ENCODE assay signal across 29 cellular contexts in genomic region chr10:27770181-27770580, GRCh38. TPM values are rescaled to one million over a fixed set of nuclear protein-coding genes. Genes with fewer than 3 reads are reported as not detected.
"Had no signal": no experiment of that assay in that cellular context is flagged by ENCODE, and none has a peak within 500 bp of the region (broad histone marks: within the 10 kb centered on the region; RNA-seq: fewer than 3 reads in every experiment).

No MANE protein-coding gene starts in this region.

- H3K27me3 ChIP-seq: neural progenitor cell, ovary, testis, tibial artery, upper lobe of right lung, uterus had no signal

- H3K79me2 ChIP-seq: parathyroid adenoma had no signal

- H3K27ac ChIP-seq: neural progenitor cell, ovary, parathyroid adenoma, psoas muscle, skin epidermis, spleen, suprapubic skin, testis, tibial artery, transverse colon, upper lobe of right lung, uterus had no signal

- ATAC-seq: naive thymus-derived CD4-positive, alpha-beta T cell; natural killer cell; psoas muscle; right cardiac atrium; sciatic nerve; stimulated activated memory B cell treated with anti-CD40 and anti-IgM and Interleukin-4, amounts not matched to agents 10 μg/mL and 1 μg/mL and 100 μg/mL, for 72 hours; upper lobe of right lung had no signal

- H3K4me2 ChIP-seq: neural progenitor cell, smooth muscle cell had no signal

- H3K4me1 ChIP-seq: parathyroid adenoma, psoas muscle, spleen, suprapubic skin, testis, transverse colon, upper lobe of right lung, uterus had no signal

- DNase-seq: naive thymus-derived CD4-positive, alpha-beta T cell; natural killer cell; occipital lobe; ovary; psoas muscle; right cardiac atrium; spleen; stimulated activated CD4-positive, alpha-beta T cell treated with anti-CD3 and anti-CD28 coated beads, Interleukin-12 subunit alpha, Interleukin-12 subunit beta, amount 100 ng/mL, for 4 hours; stimulated activated CD4-positive, alpha-beta T cell treated with anti-CD3 and anti-CD28 coated beads, Interleukin-2, amount 100 ng/mL, for 24 hours; stimulated activated CD4-positive, alpha-beta T cell treated with anti-CD3 and anti-CD28 coated beads, Interleukin-2, amount 100 ng/mL, for 48 hours; stimulated activated CD4-positive, alpha-beta T cell treated with anti-CD3 and anti-CD28 coated beads, Interleukin-4, amount 100 ng/mL, for 24 hours; stimulated activated CD8-positive, alpha-beta memory T cell treated with anti-CD3 and anti-CD28 coated beads, Interleukin-4, amount 100 ng/mL, for 48 hours; stimulated activated naive CD4-positive, alpha-beta T cell; stimulated activated naive CD8-positive, alpha-beta T cell treated with anti-CD3 and anti-CD28 coated beads, Interleukin-15, amount 100 ng/mL, for 72 hours; stimulated activated naive CD8-positive, alpha-beta T cell treated with anti-CD3 and anti-CD28 coated beads, Interleukin-15, Interleukin-2, amounts not matched to agents 100 U/mL and 50 U/mL, for 24 hours; substantia nigra; testis; tibial artery; transverse colon; upper lobe of right lung; uterus had no signal

- H3K36me3 ChIP-seq: neural progenitor cell, ovary, spleen, suprapubic skin, tibial artery, transverse colon, upper lobe of right lung, uterus had no signal

- H3K9me3 ChIP-seq: ovary, psoas muscle, spleen, suprapubic skin, testis, tibial artery, transverse colon, upper lobe of right lung, uterus had no signal

- H2AFZ ChIP-seq: neural progenitor cell, parathyroid adenoma had no signal

- H3K4me3 ChIP-seq: neural progenitor cell, ovary, psoas muscle, skin epidermis, smooth muscle cell, spleen, suprapubic skin, testis, tibial artery, transverse colon, upper lobe of right lung, uterus had no signal

- H3K9ac ChIP-seq: neural progenitor cell, parathyroid adenoma had no signal

RNA-seq across cellular contexts. Expression of gene MKX, which starts 24.6 kb away (rescaled TPM):
- total RNA-seq: naive thymus-derived CD4-positive, alpha-beta T cell; natural killer cell had no signal
- polyA plus RNA-seq: naive thymus-derived CD4-positive, alpha-beta T cell; neural cell; smooth muscle cell had no signal
